8 cellular contexts compared by ENCODE assay signal in genomic region chr1:205749094-205749825, GRCh38. TPM values are rescaled to one million over a fixed set of nuclear protein-coding genes. Genes with fewer than 3 reads are reported as not detected.
DNase-seq lines count a peak whose midpoint lies in the region; ATAC-seq and TF ChIP-seq lines count a peak whose summit lies in the region.

No MANE protein-coding gene starts in this region.

- H3K27me3 Mint-ChIP-seq in T-cell (no peaks in the 10 kb centered on the region), type B pancreatic cell (peaks cover 5% of the 10 kb centered on the region)

- H3K4me1 Mint-ChIP-seq in T-cell: peaks cover 42 to 49% (median 42%) of the 10 kb centered on the region in 3 donors
- peaks cover 18% of the 10 kb centered on the region for H3K4me1 Mint-ChIP-seq in type B pancreatic cell (ENCODE audit: unreplicated experiment)

- no peaks in the 10 kb centered on the region for H3K9me3 Mint-ChIP-seq in T-cell
- H3K9me3 Mint-ChIP-seq in type B pancreatic cell: no peaks in the 10 kb centered on the region

- H3K4me1 ChIP-seq in adrenal gland (replicated peaks in 1 of 2) (peaks cover 17 to 27% of the 10 kb centered on the region in 2 donors), heart right ventricle (peaks cover 4 to 44% (median 39%) of the 10 kb centered on the region in 9 donors)

- peak overlapping the region; percentile 48 to 100 (median 95) for H3K27ac ChIP-seq in adrenal gland
- H3K27ac ChIP-seq in heart right ventricle: peak overlapping the region; percentile 90 to 98 (median 95)

- TF ChIP-seq POLR2A in GM15510 (IDR thresholded peaks at IDR 0.05; ENCODE audit: borderline replicate concordance, extremely low read depth, insufficient read length): peak; percentile 60
- peak; percentile 26 to 90 for TF ChIP-seq POLR2A in adrenal gland (IDR thresholded peaks at IDR 0.05)

- CTCF ChIA-PET in T-cell (lab: Charles Lee): interaction anchor here in 1 of 2 donors (2.0 kb wide), 1 partner anchor 33 kb away, joined by 8 read pairs; no protein-coding TSS in a partner anchor

- no peaks in the 10 kb centered on the region for H3K36me3 ChIP-seq in adrenal gland (replicated peaks in 1 of 2)
- H3K36me3 ChIP-seq in heart right ventricle: peaks cover 0 to 10% (median 0%) of the 10 kb centered on the region in 9 donors

- peak overlapping the region; percentile 90 to 96 for H3K27ac Mint-ChIP-seq in T-cell
- H3K27ac Mint-ChIP-seq in type B pancreatic cell: peak overlapping the region; percentile 99

- POLR2A ChIA-PET in T-cell (lab: Charles Lee): interaction anchor here (0.6 to 1.3 kb wide), 5 partner anchors 25 to 806 kb away, joined by 3 to 4 read pairs (median 3); no protein-coding TSS in a partner anchor

- ATAC-seq in HG02884 (IDR thresholded peaks at IDR 0.05; ENCODE audit: unreplicated experiment): peak; percentile 62
- peak; percentile 80 to 85 (median 83) for ATAC-seq in T-cell (replicated peaks in 1 of 4)
- peak; percentile 91 to 95 (median 93) for ATAC-seq in heart right ventricle

- H3K4me3 Mint-ChIP-seq in T-cell (peak overlapping the region; percentile 93 to 98 (median 96)), type B pancreatic cell (peak overlapping the region; percentile 100)

- H3K36me3 Mint-ChIP-seq in T-cell (no peaks in the 10 kb centered on the region), type B pancreatic cell (peaks cover 11% of the 10 kb centered on the region)

- TF ChIP-seq CTCF in adrenal gland (IDR thresholded peaks at IDR 0.05) (peak in 1 of 6 experiments; percentile 7), heart right ventricle (IDR thresholded peaks at IDR 0.05) (peak in 2 of 9 donors; percentile 10 to 20), type B pancreatic cell (conservative IDR thresholded peaks at IDR 0.05) (no peak)

- WGBS in adrenal gland, 4 donors: 0 to 1% (median 0%) methylated on average over 1 to 64 of the region's 64 CpGs
- 0% methylated on average over 43 to 64 of the region's 64 CpGs for WGBS in heart right ventricle, 2 donors

- intact Hi-C loops in adrenal gland (cut with DNase I): no loop called here
- intact Hi-C loops in heart right ventricle (cut with DNase I): loop anchor here in 1 of 10 donors (2.0 kb wide), 1 partner anchor 64 kb away; the partner anchor contains the start of gene SLC41A1
- intact Hi-C loops in posterior cingulate gyrus (cut with DNase I): no loop called here

- H3K27me3 ChIP-seq in adrenal gland: no peaks in the 10 kb centered on the region
- H3K27me3 ChIP-seq in heart right ventricle: no peaks in the 10 kb centered on the region

- DNase-seq in NCI-H146 treated with DMSO at 0.1 percent for 48 hours (lab: John Stamatoyannopoulos, UW; ENCODE audit: unreplicated experiment) (peak; percentile 88), T-cell (peak; percentile 86 to 98 (median 96)), adrenal gland (peak; percentile 95 to 96 (median 96)), heart right ventricle (peak; percentile 95 to 96), posterior cingulate gyrus (peak; percentile 84 to 99 (median 90)), type B pancreatic cell (ENCODE audit: extremely low spot score, unreplicated experiment) (peak; percentile 97)

- no peaks in the 10 kb centered on the region for H3K9me3 ChIP-seq in adrenal gland (replicated peaks in 1 of 3)
- H3K9me3 ChIP-seq in heart right ventricle: no peaks in the 10 kb centered on the region

- peak overlapping the region; percentile 6 to 95 (median 35) for H3K4me3 ChIP-seq in adrenal gland
- peak overlapping the region; percentile 53 to 93 (median 78) for H3K4me3 ChIP-seq in heart right ventricle

RNA-seq across cellular contexts. Expression of gene NUCKS1, which starts 0.7 kb away (rescaled TPM):
- total RNA-seq in T-cell: 100 to 1,000 TPM in 1 of 5 donors, 10 to 100 TPM in 4; 84.0 to 101 (median 94.6) TPM
- 100 to 1,000 TPM in 4 of 8 donors, 10 to 100 TPM in 4; 56.3 to 159 (median 111) TPM for total RNA-seq in adrenal gland
- polyA plus RNA-seq in adrenal gland: 100 to 1,000 TPM in 2 of 3 donors, 10 to 100 TPM in 1; 33.1 to 161 (median 109) TPM
- 100 to 1,000 TPM; 174 to 245 (median 211) TPM for total RNA-seq in heart right ventricle
- polyA plus RNA-seq in heart right ventricle: 100 to 1,000 TPM in 1 of 2 donors, 10 to 100 TPM in 1; 31.8 to 107 TPM
- 185 and 340 TPM in 2 replicates for total RNA-seq in type B pancreatic cell (ENCODE audit: low replicate concordance)

RNA-seq across cellular contexts. Expression of gene RAB29, which starts 26.0 kb away (rescaled TPM):
- total RNA-seq in T-cell (10 to 100 TPM; 32.5 to 64.6 (median 46.8) TPM), adrenal gland (10 to 100 TPM; 22.6 to 52.2 (median 30.9) TPM), heart right ventricle (10 to 100 TPM in 9 of 10 donors, 1 to 10 TPM in 1; 9.1 to 23.1 (median 16.3) TPM), type B pancreatic cell (ENCODE audit: low replicate concordance) (13.6 and 22.5 TPM in 2 replicates)
- polyA plus RNA-seq in adrenal gland (10 to 100 TPM in 2 of 3 donors, 1 to 10 TPM in 1; 4.2 to 16.2 (median 15.9) TPM), heart right ventricle (10 to 100 TPM in 1 of 2 donors, 1 to 10 TPM in 1; 5.6 to 10.4 TPM)

Comparison
In these comparisons a context has a peak if more than half of its experiments do, and no peak if none do; other contexts are left out.
1. Peak in every context shown above with its lines: DNase-seq, ATAC-seq, H3K4me3 ChIP-seq and H3K27ac ChIP-seq.